ENCODE assay signal across 11 cellular contexts in genomic region chr14:105316968-105317498, GRCh38. TPM values are rescaled to one million over a fixed set of nuclear protein-coding genes. Genes with fewer than 3 reads are reported as not detected.
DNase-seq lines count a peak whose midpoint lies in the region; ATAC-seq and TF ChIP-seq lines count a peak whose summit lies in the region.
"Had no signal": no experiment of that assay in that cellular context is flagged by ENCODE, and none has a peak within 500 bp of the region (broad histone marks: within the 10 kb centered on the region; RNA-seq: fewer than 3 reads in every experiment).

No MANE protein-coding gene starts in this region.

- peaks cover 19% of the 10 kb centered on the region for H3K4me1 ChIP-seq in mesenchymal stem cell (ENCODE audit: control insufficient read depth, insufficient read depth, low read depth, low read length)
- H3K4me1 ChIP-seq in suprapubic skin, result peaks cover 45% of the 10 kb centered on the region

- no peak overlapping the region for H3K23ac ChIP-seq in mesenchymal stem cell (ENCODE audit: low read length in 2 of 2)

- no peaks in the 10 kb centered on the region for H3K36me3 ChIP-seq in mesenchymal stem cell (ENCODE audit: control insufficient read depth in 1 of 2, insufficient read depth in 2 of 2, low read depth in 1 of 2, low read length in 2 of 2)
- H3K36me3 ChIP-seq in suprapubic skin, result no peaks in the 10 kb centered on the region

- H2AFZ ChIP-seq in mesenchymal stem cell (ENCODE audit: low read depth, low read length), result no peak overlapping the region

- H3K4me1 Mint-ChIP-seq in activated naive CD4-positive, alpha-beta T cell treated with anti-CD3 and anti-CD28 coated beads, Interleukin-2, amount 10 ng/mL, durations not matched to agents 7 days and 5 days, result peaks cover 27% of the 10 kb centered on the region
- peaks cover 10% of the 10 kb centered on the region for H3K4me1 Mint-ChIP-seq in activated B cell treated with CpG ODN at 0.5 μM for 24 hours

- H3K18ac ChIP-seq in mesenchymal stem cell (ENCODE audit: low read depth in 1 of 2, low read length in 2 of 2), result no peak overlapping the region

- peak overlapping the region in 1 of 2 experiments; percentile 92 for H3K4me3 ChIP-seq in mesenchymal stem cell (ENCODE audit: insufficient read depth in 1 of 2, low read depth in 1 of 2, low read length in 2 of 2)
- H3K4me3 ChIP-seq in suprapubic skin, result peak overlapping the region; percentile 12
- H3K4me3 ChIP-seq: SK-N-MC had no signal

- H3K4me3 Mint-ChIP-seq in activated naive CD4-positive, alpha-beta T cell treated with anti-CD3 and anti-CD28 coated beads, Interleukin-2, amount 10 ng/mL, durations not matched to agents 7 days and 5 days, result peak overlapping the region; percentile 28
- peak overlapping the region; percentile 35 for H3K4me3 Mint-ChIP-seq in activated B cell treated with CpG ODN at 0.5 μM for 24 hours

- H2AK5ac ChIP-seq in mesenchymal stem cell (ENCODE audit: low read length, severe bottlenecking), result no peak overlapping the region

- H3K9me3 Mint-ChIP-seq in activated naive CD4-positive, alpha-beta T cell treated with anti-CD3 and anti-CD28 coated beads, Interleukin-2, amount 10 ng/mL, durations not matched to agents 7 days and 5 days, result no peaks in the 10 kb centered on the region
- no peaks in the 10 kb centered on the region for H3K9me3 Mint-ChIP-seq in activated B cell treated with CpG ODN at 0.5 μM for 24 hours
- H3K9me3 Mint-ChIP-seq: stimulated activated naive CD8-positive, alpha-beta T cell treated with anti-CD3 and anti-CD28 coated beads, Interleukin-15, Interleukin-2, amounts not matched to agents 100 ng/mL and 50 ng/mL, for 24 hours had no signal

- intact Hi-C loops in activated B cell treated with CpG ODN at 0.5 μM for 24 hours (cut with micrococcal nuclease), result no loop called here

- H4K91ac ChIP-seq in mesenchymal stem cell (ENCODE audit: low read length), result no peak overlapping the region

- no peak overlapping the region for H3K27ac Mint-ChIP-seq in activated naive CD4-positive, alpha-beta T cell treated with anti-CD3 and anti-CD28 coated beads, Interleukin-2, amount 10 ng/mL, durations not matched to agents 7 days and 5 days
- H3K27ac Mint-ChIP-seq in activated B cell treated with CpG ODN at 0.5 μM for 24 hours, result no peak overlapping the region
- H3K27ac Mint-ChIP-seq: stimulated activated naive CD8-positive, alpha-beta T cell treated with anti-CD3 and anti-CD28 coated beads, Interleukin-15, Interleukin-2, amounts not matched to agents 100 ng/mL and 50 ng/mL, for 24 hours had no signal

- H2BK15ac ChIP-seq in mesenchymal stem cell (ENCODE audit: low read depth, poor library complexity, severe bottlenecking), result no peak overlapping the region

- CTCF ChIA-PET in activated naive CD4-positive, alpha-beta T cell treated with anti-CD3 and anti-CD28 coated beads, Interleukin-2, amount 10 ng/mL, durations not matched to agents 7 days and 5 days (lab: Charles Lee), result no interaction called here
- CTCF ChIA-PET in activated B cell treated with CpG ODN at 0.5 μM for 24 hours (lab: Charles Lee), result interaction anchor here (0.6 kb wide), 1 partner anchor 211 kb away, joined by 3 read pairs; no protein-coding TSS in a partner anchor

- no peak for TF ChIP-seq POLR2A in suprapubic skin (IDR thresholded peaks at IDR 0.05)

- H4K8ac ChIP-seq in mesenchymal stem cell (ENCODE audit: low read length), result no peak overlapping the region

- H3K9me3 ChIP-seq in mesenchymal stem cell (ENCODE audit: control insufficient read depth, low read length), result no peaks in the 10 kb centered on the region
- no peaks in the 10 kb centered on the region for H3K9me3 ChIP-seq in suprapubic skin

- H3K79me1 ChIP-seq in mesenchymal stem cell (replicated peaks; ENCODE audit: low read length, poor library complexity, severe bottlenecking), result peaks cover 16% of the 10 kb centered on the region

- no peaks in the 10 kb centered on the region for H3K27me3 ChIP-seq in mesenchymal stem cell (ENCODE audit: control insufficient read depth in 1 of 2, insufficient read depth in 1 of 2, low read length in 2 of 2)
- H3K27me3 ChIP-seq in suprapubic skin, result no peaks in the 10 kb centered on the region

- H3K9ac ChIP-seq in mesenchymal stem cell (ENCODE audit: low read length), result peak overlapping the region; percentile 67

- no peak overlapping the region for H2BK120ac ChIP-seq in mesenchymal stem cell (ENCODE audit: low read depth, low read length)

- TF ChIP-seq EP300 in suprapubic skin (IDR thresholded peaks at IDR 0.05), result no peak

- no peak overlapping the region for H3K27ac ChIP-seq in mesenchymal stem cell (ENCODE audit: low read length, poor library complexity, severe bottlenecking)
- H3K27ac ChIP-seq in suprapubic skin, result peak overlapping the region; percentile 54
- H3K27ac ChIP-seq: SK-N-MC had no signal

- peaks cover 5% of the 10 kb centered on the region for H3K36me3 Mint-ChIP-seq in activated naive CD4-positive, alpha-beta T cell treated with anti-CD3 and anti-CD28 coated beads, Interleukin-2, amount 10 ng/mL, durations not matched to agents 7 days and 5 days
- no peaks in the 10 kb centered on the region for H3K36me3 Mint-ChIP-seq in activated B cell treated with CpG ODN at 0.5 μM for 24 hours (ENCODE audit: low read depth)

- POLR2A ChIA-PET in activated B cell treated with CpG ODN at 0.5 μM for 24 hours (lab: Charles Lee), result no interaction called here

- no peak for ATAC-seq in activated B cell treated with CpG ODN at 0.5 μM for 24 hours (ENCODE audit: low read depth)
- no peak for ATAC-seq in HG02840 (IDR thresholded peaks at IDR 0.05; ENCODE audit: low FRiP score, unreplicated experiment)

- no peak overlapping the region for H3K4me2 ChIP-seq in mesenchymal stem cell (ENCODE audit: low read length, poor library complexity, severe bottlenecking)

- H3K27me3 Mint-ChIP-seq in activated naive CD4-positive, alpha-beta T cell treated with anti-CD3 and anti-CD28 coated beads, Interleukin-2, amount 10 ng/mL, durations not matched to agents 7 days and 5 days, result peaks cover 18% of the 10 kb centered on the region
- H3K27me3 Mint-ChIP-seq in activated B cell treated with CpG ODN at 0.5 μM for 24 hours, result no peaks in the 10 kb centered on the region
- H3K27me3 Mint-ChIP-seq: stimulated activated naive CD8-positive, alpha-beta T cell treated with anti-CD3 and anti-CD28 coated beads, Interleukin-15, Interleukin-2, amounts not matched to agents 100 ng/mL and 50 ng/mL, for 24 hours had no signal

- no peak overlapping the region for H3K4ac ChIP-seq in mesenchymal stem cell (ENCODE audit: low read depth in 1 of 2, low read length in 2 of 2)

- no peak for DNase-seq in activated naive CD4-positive, alpha-beta T cell treated with anti-CD3 and anti-CD28 coated beads, Interleukin-2, amount 10 ng/mL, durations not matched to agents 7 days and 5 days
- no peak for DNase-seq in activated naive CD4-positive, alpha-beta T cell treated with Interleukin-2 at 50 U/mL for 16 hours
- DNase-seq in activated B cell treated with CpG ODN at 0.5 μM for 24 hours (no peak), mesenchymal stem cell (no peak), suprapubic skin (ENCODE audit: low spot score in 2 of 2) (no peak), germinal center (ENCODE audit: low spot score) (no peak), NCI-H345 treated with DMSO at 0.1 percent for 48 hours (lab: John Stamatoyannopoulos, UW; ENCODE audit: unreplicated experiment) (no peak)
- DNase-seq: NCI-H2171 treated with DMSO at 0.1 percent for 48 hours had no signal

- no peak overlapping the region for H3K14ac ChIP-seq in mesenchymal stem cell (ENCODE audit: low read length in 2 of 2)

- no peak overlapping the region for H2BK5ac ChIP-seq in mesenchymal stem cell (ENCODE audit: low read depth, low read length, poor library complexity, severe bottlenecking)

- no peak for TF ChIP-seq CTCF in activated B cell treated with CpG ODN at 0.5 μM for 24 hours (IDR thresholded peaks at IDR 0.05)
- no peak for TF ChIP-seq CTCF in suprapubic skin (IDR thresholded peaks at IDR 0.05)

- 93% methylated on average over 16 of the region's 18 CpGs for WGBS in mesenchymal stem cell
- WGBS in suprapubic skin, result 40% methylated on average over 18 of the region's 18 CpGs

- H2BK12ac ChIP-seq in mesenchymal stem cell (ENCODE audit: low read length in 2 of 2), result peak overlapping the region in 1 of 2 experiments; percentile 37

RNA-seq across cellular contexts. Expression of gene PACS2, which starts 2.5 kb away (rescaled TPM):
- 37.4 and 48.0 TPM in 2 replicates for total RNA-seq in activated B cell treated with CpG ODN at 0.5 μM for 24 hours
- 39.0 TPM for polyA plus RNA-seq in mesenchymal stem cell (2013, experiment 1 of 2)
- 35.9 TPM for polyA plus RNA-seq in mesenchymal stem cell (2013, experiment 2 of 2)
- total RNA-seq in suprapubic skin, result 100 to 1,000 TPM in 1 of 4 donors, 10 to 100 TPM in 3; 41.9 to 100 (median 66.6) TPM

RNA-seq across cellular contexts. Expression of gene BRF1, which starts 16.2 kb away (rescaled TPM):
- 28.7 and 32.8 TPM in 2 replicates for total RNA-seq in activated B cell treated with CpG ODN at 0.5 μM for 24 hours
- 11.5 TPM for polyA plus RNA-seq in mesenchymal stem cell (2013, experiment 1 of 2)
- polyA plus RNA-seq in mesenchymal stem cell (2013, experiment 2 of 2), result 11.0 TPM
- total RNA-seq in suprapubic skin, result 100 to 1,000 TPM in 1 of 4 donors, 10 to 100 TPM in 3; 37.9 to 102 (median 52.5) TPM
